2 cellular contexts compared by ENCODE assay signal in genomic region chr7:55237156-55237721, GRCh38.
TF ChIP-seq lines count a peak whose summit lies in the region.

No MANE protein-coding gene starts in this region.

TF ChIP-seq in GM23338, 12 proteins besides CTCF, POLR2A, EP300 and RAD21:
- TF ChIP-seq, protein P1, sequence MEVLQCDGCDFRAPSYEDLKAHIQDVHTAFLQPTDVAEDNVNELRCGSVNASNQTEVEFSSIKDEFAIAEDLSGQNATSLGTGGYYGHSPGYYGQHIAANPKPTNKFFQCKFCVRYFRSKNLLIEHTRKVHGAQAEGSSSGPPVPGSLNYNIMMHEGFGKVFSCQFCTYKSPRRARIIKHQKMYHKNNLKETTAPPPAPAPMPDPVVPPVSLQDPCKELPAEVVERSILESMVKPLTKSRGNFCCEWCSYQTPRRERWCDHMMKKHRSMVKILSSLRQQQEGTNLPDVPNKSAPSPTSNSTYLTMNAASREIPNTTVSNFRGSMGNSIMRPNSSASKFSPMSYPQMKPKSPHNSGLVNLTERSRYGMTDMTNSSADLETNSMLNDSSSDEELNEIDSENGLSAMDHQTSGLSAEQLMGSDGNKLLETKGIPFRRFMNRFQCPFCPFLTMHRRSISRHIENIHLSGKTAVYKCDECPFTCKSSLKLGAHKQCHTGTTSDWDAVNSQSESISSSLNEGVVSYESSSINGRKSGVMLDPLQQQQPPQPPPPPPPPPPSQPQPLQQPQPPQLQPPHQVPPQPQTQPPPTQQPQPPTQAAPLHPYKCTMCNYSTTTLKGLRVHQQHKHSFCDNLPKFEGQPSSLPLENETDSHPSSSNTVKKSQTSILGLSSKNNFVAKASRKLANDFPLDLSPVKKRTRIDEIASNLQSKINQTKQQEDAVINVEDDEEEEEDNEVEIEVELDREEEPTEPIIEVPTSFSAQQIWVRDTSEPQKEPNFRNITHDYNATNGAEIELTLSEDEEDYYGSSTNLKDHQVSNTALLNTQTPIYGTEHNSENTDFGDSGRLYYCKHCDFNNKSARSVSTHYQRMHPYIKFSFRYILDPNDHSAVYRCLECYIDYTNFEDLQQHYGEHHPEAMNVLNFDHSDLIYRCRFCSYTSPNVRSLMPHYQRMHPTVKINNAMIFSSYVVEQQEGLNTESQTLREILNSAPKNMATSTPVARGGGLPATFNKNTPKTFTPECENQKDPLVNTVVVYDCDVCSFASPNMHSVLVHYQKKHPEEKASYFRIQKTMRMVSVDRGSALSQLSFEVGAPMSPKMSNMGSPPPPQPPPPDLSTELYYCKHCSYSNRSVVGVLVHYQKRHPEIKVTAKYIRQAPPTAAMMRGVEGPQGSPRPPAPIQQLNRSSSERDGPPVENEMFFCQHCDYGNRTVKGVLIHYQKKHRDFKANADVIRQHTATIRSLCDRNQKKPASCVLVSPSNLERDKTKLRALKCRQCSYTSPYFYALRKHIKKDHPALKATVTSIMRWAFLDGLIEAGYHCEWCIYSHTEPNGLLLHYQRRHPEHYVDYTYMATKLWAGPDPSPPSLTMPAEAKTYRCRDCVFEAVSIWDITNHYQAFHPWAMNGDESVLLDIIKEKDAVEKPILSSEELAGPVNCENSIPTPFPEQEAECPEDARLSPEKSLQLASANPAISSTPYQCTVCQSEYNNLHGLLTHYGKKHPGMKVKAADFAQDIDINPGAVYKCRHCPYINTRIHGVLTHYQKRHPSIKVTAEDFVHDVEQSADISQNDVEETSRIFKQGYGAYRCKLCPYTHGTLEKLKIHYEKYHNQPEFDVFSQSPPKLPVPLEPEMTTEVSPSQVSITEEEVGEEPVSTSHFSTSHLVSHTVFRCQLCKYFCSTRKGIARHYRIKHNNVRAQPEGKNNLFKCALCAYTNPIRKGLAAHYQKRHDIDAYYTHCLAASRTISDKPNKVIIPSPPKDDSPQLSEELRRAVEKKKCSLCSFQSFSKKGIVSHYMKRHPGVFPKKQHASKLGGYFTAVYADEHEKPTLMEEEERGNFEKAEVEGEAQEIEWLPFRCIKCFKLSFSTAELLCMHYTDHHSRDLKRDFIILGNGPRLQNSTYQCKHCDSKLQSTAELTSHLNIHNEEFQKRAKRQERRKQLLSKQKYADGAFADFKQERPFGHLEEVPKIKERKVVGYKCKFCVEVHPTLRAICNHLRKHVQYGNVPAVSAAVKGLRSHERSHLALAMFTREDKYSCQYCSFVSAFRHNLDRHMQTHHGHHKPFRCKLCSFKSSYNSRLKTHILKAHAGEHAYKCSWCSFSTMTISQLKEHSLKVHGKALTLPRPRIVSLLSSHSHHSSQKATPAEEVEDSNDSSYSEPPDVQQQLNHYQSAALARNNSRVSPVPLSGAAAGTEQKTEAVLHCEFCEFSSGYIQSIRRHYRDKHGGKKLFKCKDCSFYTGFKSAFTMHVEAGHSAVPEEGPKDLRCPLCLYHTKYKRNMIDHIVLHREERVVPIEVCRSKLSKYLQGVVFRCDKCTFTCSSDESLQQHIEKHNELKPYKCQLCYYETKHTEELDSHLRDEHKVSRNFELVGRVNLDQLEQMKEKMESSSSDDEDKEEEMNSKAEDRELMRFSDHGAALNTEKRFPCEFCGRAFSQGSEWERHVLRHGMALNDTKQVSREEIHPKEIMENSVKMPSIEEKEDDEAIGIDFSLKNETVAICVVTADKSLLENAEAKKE (CRISPR knock-in tag; IDR thresholded peaks at IDR 0.05) = no peak
- TF ChIP-seq NANOG (IDR thresholded peaks at IDR 0.05; ENCODE audit: borderline replicate concordance) = no peak
- TF ChIP-seq, protein P2, sequence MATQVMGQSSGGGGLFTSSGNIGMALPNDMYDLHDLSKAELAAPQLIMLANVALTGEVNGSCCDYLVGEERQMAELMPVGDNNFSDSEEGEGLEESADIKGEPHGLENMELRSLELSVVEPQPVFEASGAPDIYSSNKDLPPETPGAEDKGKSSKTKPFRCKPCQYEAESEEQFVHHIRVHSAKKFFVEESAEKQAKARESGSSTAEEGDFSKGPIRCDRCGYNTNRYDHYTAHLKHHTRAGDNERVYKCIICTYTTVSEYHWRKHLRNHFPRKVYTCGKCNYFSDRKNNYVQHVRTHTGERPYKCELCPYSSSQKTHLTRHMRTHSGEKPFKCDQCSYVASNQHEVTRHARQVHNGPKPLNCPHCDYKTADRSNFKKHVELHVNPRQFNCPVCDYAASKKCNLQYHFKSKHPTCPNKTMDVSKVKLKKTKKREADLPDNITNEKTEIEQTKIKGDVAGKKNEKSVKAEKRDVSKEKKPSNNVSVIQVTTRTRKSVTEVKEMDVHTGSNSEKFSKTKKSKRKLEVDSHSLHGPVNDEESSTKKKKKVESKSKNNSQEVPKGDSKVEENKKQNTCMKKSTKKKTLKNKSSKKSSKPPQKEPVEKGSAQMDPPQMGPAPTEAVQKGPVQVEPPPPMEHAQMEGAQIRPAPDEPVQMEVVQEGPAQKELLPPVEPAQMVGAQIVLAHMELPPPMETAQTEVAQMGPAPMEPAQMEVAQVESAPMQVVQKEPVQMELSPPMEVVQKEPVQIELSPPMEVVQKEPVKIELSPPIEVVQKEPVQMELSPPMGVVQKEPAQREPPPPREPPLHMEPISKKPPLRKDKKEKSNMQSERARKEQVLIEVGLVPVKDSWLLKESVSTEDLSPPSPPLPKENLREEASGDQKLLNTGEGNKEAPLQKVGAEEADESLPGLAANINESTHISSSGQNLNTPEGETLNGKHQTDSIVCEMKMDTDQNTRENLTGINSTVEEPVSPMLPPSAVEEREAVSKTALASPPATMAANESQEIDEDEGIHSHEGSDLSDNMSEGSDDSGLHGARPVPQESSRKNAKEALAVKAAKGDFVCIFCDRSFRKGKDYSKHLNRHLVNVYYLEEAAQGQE (IDR thresholded peaks at IDR 0.05; ENCODE audit: unreplicated experiment) = no peak
- TF ChIP-seq EZH2 (IDR thresholded peaks at IDR 0.05; ENCODE audit: low read depth, unreplicated experiment) = no peak
- TF ChIP-seq ZNF331 (CRISPR knock-in tag; IDR thresholded peaks at IDR 0.05; ENCODE audit: low read depth) = no peak
- TF ChIP-seq, protein P3, sequence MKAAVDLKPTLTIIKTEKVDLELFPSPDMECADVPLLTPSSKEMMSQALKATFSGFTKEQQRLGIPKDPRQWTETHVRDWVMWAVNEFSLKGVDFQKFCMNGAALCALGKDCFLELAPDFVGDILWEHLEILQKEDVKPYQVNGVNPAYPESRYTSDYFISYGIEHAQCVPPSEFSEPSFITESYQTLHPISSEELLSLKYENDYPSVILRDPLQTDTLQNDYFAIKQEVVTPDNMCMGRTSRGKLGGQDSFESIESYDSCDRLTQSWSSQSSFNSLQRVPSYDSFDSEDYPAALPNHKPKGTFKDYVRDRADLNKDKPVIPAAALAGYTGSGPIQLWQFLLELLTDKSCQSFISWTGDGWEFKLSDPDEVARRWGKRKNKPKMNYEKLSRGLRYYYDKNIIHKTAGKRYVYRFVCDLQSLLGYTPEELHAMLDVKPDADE (IDR thresholded peaks at IDR 0.05) = no peak
- TF ChIP-seq ZNF114 (CRISPR knock-in tag; IDR thresholded peaks at IDR 0.05) = no peak
- TF ChIP-seq JUNB (IDR thresholded peaks at IDR 0.05; ENCODE audit: unreplicated experiment) = no peak
- TF ChIP-seq STAT1 (IDR thresholded peaks at IDR 0.05; ENCODE audit: unreplicated experiment) = no peak
- TF ChIP-seq POLR2AphosphoS5 (IDR thresholded peaks at IDR 0.05; ENCODE audit: low read depth) = no peak
- no peak for TF ChIP-seq CREB1 (CRISPR knock-in tag; IDR thresholded peaks at IDR 0.05; ENCODE audit: low read depth)
- no peak for TF ChIP-seq EZH2phosphoT487 (IDR thresholded peaks at IDR 0.05; ENCODE audit: unreplicated experiment)

TF ChIP-seq in H1, 55 proteins besides CTCF, POLR2A, EP300 and RAD21:
- 0 out of 2 replicates have a peak, but pooled peaks have one; percentile 21 for TF ChIP-seq POU5F1 (IDR thresholded peaks at IDR 0.05; ENCODE audit: low read depth, low read length)
- TF ChIP-seq TCF12 (IDR thresholded peaks at IDR 0.05; ENCODE audit: low read depth, low read length) = no peak
